ENCODE assay signal across 19 cellular contexts in the genomic region with DNA sequence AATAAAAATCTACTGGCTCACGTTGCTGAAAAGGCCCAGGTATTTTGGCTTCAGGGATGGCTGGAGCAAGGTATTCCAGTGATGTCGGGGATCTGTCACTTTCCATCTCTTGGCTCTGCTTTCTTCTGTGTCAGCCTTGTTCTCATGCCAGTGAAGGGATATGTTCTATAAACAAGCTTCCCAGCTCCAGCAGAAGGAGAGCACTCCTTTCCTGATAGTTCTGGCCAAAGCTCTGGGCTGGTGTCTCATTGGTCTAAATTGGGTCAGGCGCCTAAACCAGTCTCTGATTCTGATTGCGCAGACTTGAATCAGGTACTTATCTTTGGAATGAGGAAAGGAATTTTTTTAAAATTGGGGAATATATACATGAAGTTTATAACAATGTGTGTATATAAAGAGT. TPM values are rescaled to one million over a fixed set of nuclear protein-coding genes. Genes with fewer than 3 reads are reported as not detected.
DNase-seq lines count a peak whose midpoint lies in the region; ATAC-seq and TF ChIP-seq lines count a peak whose summit lies in the region.
"Had no signal": no experiment of that assay in that cellular context is flagged by ENCODE, and none has a peak within 500 bp of the region (broad histone marks: within the 10 kb centered on the region; RNA-seq: fewer than 3 reads in every experiment).

No MANE protein-coding gene starts in this region.

- peaks cover 11% of the 10 kb centered on the region for H3K36me3 Mint-ChIP-seq in activated CD8-positive, alpha-beta T cell treated with anti-CD3 and anti-CD28 coated beads, Interleukin-2, amount 10 ng/mL, durations not matched to agents 7 days and 5 days (ENCODE audit: low read depth)
- H3K36me3 Mint-ChIP-seq: stimulated activated memory B cell treated with anti-CD40 and anti-IgM and Interleukin-4, amounts not matched to agents 10 μg/mL and 1 μg/mL and 100 μg/mL, for 72 hours had no signal

- 31 to 68% (median 51%) methylated on average over 4 of the region's 4 CpGs for WGBS in stomach, 5 donors

- no peak overlapping the region for H3K4me3 Mint-ChIP-seq in activated CD8-positive, alpha-beta T cell treated with anti-CD3 and anti-CD28 coated beads, Interleukin-2, amount 10 ng/mL, durations not matched to agents 7 days and 5 days
- H3K4me3 Mint-ChIP-seq: stimulated activated memory B cell treated with anti-CD40 and anti-IgM and Interleukin-4, amounts not matched to agents 10 μg/mL and 1 μg/mL and 100 μg/mL, for 72 hours had no signal

- peak overlapping the region; percentile 86; the same call in 1 of the 2 replicates for H3K4me2 ChIP-seq in HCT116 (ENCODE audit: low read length)

- H3K27me3 ChIP-seq in HCT116 (ENCODE audit: insufficient read depth, low read length) (no peaks in the 10 kb centered on the region), stomach (no peaks in the 10 kb centered on the region)
- H3K27me3 ChIP-seq: BE2C, SJCRH30 had no signal

- H3K36me3 ChIP-seq in HCT116 (ENCODE audit: control insufficient read depth in 1 of 2, insufficient read depth in 2 of 2, low read length in 2 of 2) (no peaks in the 10 kb centered on the region), stomach (no peaks in the 10 kb centered on the region)
- H3K36me3 ChIP-seq: BE2C, SJCRH30 had no signal

- no peaks in the 10 kb centered on the region for H3K9me3 ChIP-seq in HCT116 (ENCODE audit: control insufficient read depth in 1 of 2, insufficient read depth in 1 of 2, low read depth in 1 of 2, low read length in 2 of 2)
- H3K9me3 ChIP-seq in stomach: no peaks in the 10 kb centered on the region
- H3K9me3 ChIP-seq: BE2C, SJCRH30 had no signal

- TF ChIP-seq RAD21 in HCT116 (IDR thresholded peaks at IDR 0.05; ENCODE audit: low read depth): no peak

- ATAC-seq in HCT116 (no peak), GM21447 (IDR thresholded peaks at IDR 0.05; ENCODE audit: unreplicated experiment) (no peak), GM18517 (IDR thresholded peaks at IDR 0.05; ENCODE audit: unreplicated experiment) (no peak)
- no peak for ATAC-seq in activated CD8-positive, alpha-beta T cell treated with anti-CD3 and anti-CD28 coated beads, Interleukin-2, amount 10 ng/mL, durations not matched to agents 7 days and 5 days
- ATAC-seq: GM12878; stimulated activated memory B cell treated with anti-CD40 and anti-IgM and Interleukin-4, amounts not matched to agents 10 μg/mL and 1 μg/mL and 100 μg/mL, for 72 hours had no signal

- BruUV-seq in HCT116 (replicated peaks; lab: Mats Ljungman, UMichigan): no TSS peak

- no peak overlapping the region for H2AFZ ChIP-seq in HCT116 (ENCODE audit: low read depth, low read length, poor library complexity, severe bottlenecking)

- TF ChIP-seq CTCF in HCT116 (IDR thresholded peaks at IDR 0.05 in 2 of 3, conservative IDR thresholded peaks at IDR 0.05 in 1 of 3; ENCODE audit: borderline replicate concordance in 1 of 3, insufficient read depth in 1 of 3, low read depth in 2 of 3, low read length in 2 of 3): no peak
- no peak for TF ChIP-seq CTCF in stomach (IDR thresholded peaks at IDR 0.05)

- intact Hi-C loops in HCT116 (cut with micrococcal nuclease) (no loop called here), stomach (cut with DNase I; ENCODE audit: low total_unique reads) (no loop called here)

- peaks cover 22 to 67% of the 10 kb centered on the region in 2 experiments for H3K4me1 ChIP-seq in HCT116 (ENCODE audit: control insufficient read depth in 1 of 2, insufficient read depth in 2 of 2, low read length in 2 of 2)
- peaks cover 37 to 72% (median 56%) of the 10 kb centered on the region in 4 donors for H3K4me1 ChIP-seq in stomach
- H3K4me1 ChIP-seq: BE2C, SJCRH30 had no signal

- no peaks in the 10 kb centered on the region for H4K20me1 ChIP-seq in HCT116 (ENCODE audit: insufficient read depth)

- H3K79me2 ChIP-seq in HCT116 (ENCODE audit: insufficient read depth, low read length): peaks cover 9% of the 10 kb centered on the region; the same call in 1 of the 2 replicates

- no peaks in the 10 kb centered on the region for H3K9me2 ChIP-seq in HCT116 (ENCODE audit: insufficient read depth)

- H3K4me1 Mint-ChIP-seq in activated CD8-positive, alpha-beta T cell treated with anti-CD3 and anti-CD28 coated beads, Interleukin-2, amount 10 ng/mL, durations not matched to agents 7 days and 5 days (ENCODE audit: low read depth): peaks cover 70% of the 10 kb centered on the region

- RAD21 ChIA-PET in HCT116 (lab: Charles Lee; ENCODE audit: low non-redundant PET in 1 of 2, low total read pairs in 2 of 2, uncharacterized antibody in 2 of 2, unreplicated experiment in 2 of 2): no interaction called here

- H3K27ac ChIP-seq in HCT116 (ENCODE audit: low read depth, low read length) (no peak overlapping the region), stomach (peak overlapping the region in 4 of 5 donors; percentile 50 to 72 (median 58))
- H3K27ac ChIP-seq: SJCRH30 had no signal

- no peak for TF ChIP-seq POLR2A in HCT116 (IDR thresholded peaks at IDR 0.05; ENCODE audit: borderline replicate concordance, extremely low read depth, insufficient read depth, insufficient read length)
- TF ChIP-seq POLR2A in stomach (IDR thresholded peaks at IDR 0.05): no peak

- H3K4me3 ChIP-seq in HCT116 (replicated peaks in 1 of 2; ENCODE audit: low read depth in 1 of 2, low read length in 2 of 2) (no peak overlapping the region), stomach (no peak overlapping the region)
- H3K4me3 ChIP-seq: GM12878, SJCRH30 had no signal

- no peak overlapping the region for H3K9ac ChIP-seq in HCT116 (ENCODE audit: low read length)

- CTCF ChIA-PET in HCT116 (lab: Charles Lee): no interaction called here
- CTCF ChIA-PET in activated CD8-positive, alpha-beta T cell treated with anti-CD3 and anti-CD28 coated beads, Interleukin-2, amount 10 ng/mL, durations not matched to agents 7 days and 5 days (lab: Charles Lee): interaction anchor here (1.7 kb wide), 1 partner anchor 37 kb away, joined by 5 read pairs; a partner anchor contains a TSS

- peaks cover 5% of the 10 kb centered on the region for H3K27me3 Mint-ChIP-seq in activated CD8-positive, alpha-beta T cell treated with anti-CD3 and anti-CD28 coated beads, Interleukin-2, amount 10 ng/mL, durations not matched to agents 7 days and 5 days (ENCODE audit: low read depth)
- H3K27me3 Mint-ChIP-seq: stimulated activated memory B cell treated with anti-CD40 and anti-IgM and Interleukin-4, amounts not matched to agents 10 μg/mL and 1 μg/mL and 100 μg/mL, for 72 hours had no signal

- POLR2A ChIA-PET in HCT116 (lab: Charles Lee): no interaction called here
- POLR2A ChIA-PET in activated CD8-positive, alpha-beta T cell treated with anti-CD3 and anti-CD28 coated beads, Interleukin-2, amount 10 ng/mL, durations not matched to agents 7 days and 5 days (lab: Charles Lee): no interaction called here

- TF ChIP-seq EP300 in stomach (IDR thresholded peaks at IDR 0.05): no peak

- DNase-seq in HCT116 (ENCODE audit: low read depth, low spot score): no peak
- peak; percentile 77 to 86 for DNase-seq in cerebellar nuclear complex (lab: John Stamatoyannopoulos, UW)
- peak; percentile 16 for DNase-seq in kidney tubule cell (ENCODE audit: low spot score)
- no peak for DNase-seq in stomach
- no peak for DNase-seq in SW 1271 (lab: John Stamatoyannopoulos, UW)
- no peak for DNase-seq in activated CD8-positive, alpha-beta T cell treated with anti-CD3 and anti-CD28 coated beads, Interleukin-2, amount 10 ng/mL, durations not matched to agents 7 days and 5 days
- DNase-seq: activated CD4-positive, alpha-beta memory T cell treated with anti-CD3 and anti-CD28 coated beads, Interleukin-2, amount 10 ng/mL, durations not matched to agents 7 days and 5 days; activated gamma-delta T cell treated with Interleukin-2 at 50 U/mL for 16 hours; BE2C; DMS79 treated with DMSO at 0.1 percent for 48 hours; NCI-H2171; NK-92 treated with Interleukin-12 subunit alpha and Interleukin-12 subunit beta, amount 100 ng/mL, for 24 hours; retina; SJCRH30; stimulated activated CD4-positive, alpha-beta T cell treated with anti-CD3 and anti-CD28 coated beads, Interleukin-4, amount 100 ng/mL, for 4 hours had no signal

- no peak overlapping the region for H3K27ac Mint-ChIP-seq in activated CD8-positive, alpha-beta T cell treated with anti-CD3 and anti-CD28 coated beads, Interleukin-2, amount 10 ng/mL, durations not matched to agents 7 days and 5 days
- H3K27ac Mint-ChIP-seq: stimulated activated memory B cell treated with anti-CD40 and anti-IgM and Interleukin-4, amounts not matched to agents 10 μg/mL and 1 μg/mL and 100 μg/mL, for 72 hours had no signal

- no peaks in the 10 kb centered on the region for H3K9me3 Mint-ChIP-seq in activated CD8-positive, alpha-beta T cell treated with anti-CD3 and anti-CD28 coated beads, Interleukin-2, amount 10 ng/mL, durations not matched to agents 7 days and 5 days (ENCODE audit: insufficient read depth)
- H3K9me3 Mint-ChIP-seq: activated CD4-positive, alpha-beta memory T cell treated with anti-CD3 and anti-CD28 coated beads, Interleukin-2, amount 10 ng/mL, durations not matched to agents 7 days and 5 days; stimulated activated memory B cell treated with anti-CD40 and anti-IgM and Interleukin-4, amounts not matched to agents 10 μg/mL and 1 μg/mL and 100 μg/mL, for 72 hours had no signal

TF ChIP-seq in HCT116, 20 proteins besides CTCF, POLR2A, EP300 and RAD21:
- TF ChIP-seq EGR1 (IDR thresholded peaks at IDR 0.05; ENCODE audit: low read depth) (no peak), CEBPB (IDR thresholded peaks at IDR 0.05; ENCODE audit: low read depth) (no peak)
- TF ChIP-seq, protein P1, sequence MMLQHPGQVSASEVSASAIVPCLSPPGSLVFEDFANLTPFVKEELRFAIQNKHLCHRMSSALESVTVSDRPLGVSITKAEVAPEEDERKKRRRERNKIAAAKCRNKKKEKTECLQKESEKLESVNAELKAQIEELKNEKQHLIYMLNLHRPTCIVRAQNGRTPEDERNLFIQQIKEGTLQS (IDR thresholded peaks at IDR 0.05): no peak

RNA-seq across cellular contexts. Expression of a gene that starts 5.1 kb away (rescaled TPM):
- total RNA-seq in HCT116 (2021; ENCODE audit: unreplicated experiment) (12.7 TPM), stomach (10 to 100 TPM in 3 of 5 donors, 1 to 10 TPM in 2; 1.2 to 37.1 (median 16.3) TPM)
- polyA plus RNA-seq in HCT116 (2012): 6.4 and 7.5 TPM in 2 replicates
- polyA plus RNA-seq in stomach: 1 to 10 TPM; 1.5 to 4.0 (median 3.1) TPM
- total RNA-seq in activated CD8-positive, alpha-beta T cell treated with anti-CD3 and anti-CD28 coated beads, Interleukin-2, amount 10 ng/mL, durations not matched to agents 7 days and 5 days: 1 to 10 TPM; 5.5 to 7.2 TPM

RNA-seq across cellular contexts. Expression of a gene that starts 37.8 kb away (rescaled TPM):
- total RNA-seq in HCT116 (2021; ENCODE audit: unreplicated experiment) (28.9 TPM), stomach (10 to 100 TPM in 4 of 5 donors, not detected in 1; 11.6 to 20.2 (median 12.9) TPM)
- 18.2 and 18.3 TPM in 2 replicates for polyA plus RNA-seq in HCT116 (2012)
- polyA plus RNA-seq in stomach: 10 to 100 TPM in 2 of 3 donors, 1 to 10 TPM in 1; 4.6 to 14.8 (median 11.4) TPM
- total RNA-seq in activated CD8-positive, alpha-beta T cell treated with anti-CD3 and anti-CD28 coated beads, Interleukin-2, amount 10 ng/mL, durations not matched to agents 7 days and 5 days: 10 to 100 TPM; 32.1 to 32.8 TPM

Comparison
In these comparisons a context has a peak if more than half of its experiments do, and no peak if none do; other contexts are left out.
1. DNase-seq: peak in cerebellar nuclear complex (2 of 2) and kidney tubule cell (single experiment); none in HCT116 (single experiment), stomach (single experiment), SW 1271 (0 of 2) and activated CD8-positive, alpha-beta T cell treated with anti-CD3 and anti-CD28 coated beads, Interleukin-2, amount 10 ng/mL, durations not matched to agents 7 days and 5 days (single experiment).